In genomic region chr5:56737002-56737621, GRCh38 we compare ENCODE assay signal across 12 cellular contexts.
DNase-seq lines count a peak whose midpoint lies in the region; ATAC-seq and TF ChIP-seq lines count a peak whose summit lies in the region.
"Had no signal": no experiment of that assay in that cellular context is flagged by ENCODE, and none has a peak within 500 bp of the region (broad histone marks: within the 10 kb centered on the region; RNA-seq: fewer than 3 reads in every experiment).

No MANE protein-coding gene starts in this region.

- POLR2A ChIA-PET in CD4-positive, alpha-beta memory T cell (lab: Charles Lee; ENCODE audit: partially characterized antibody), result interaction anchor here (0.6 to 3.0 kb wide), 30 partner anchors 8 to 1024 kb away, joined by 3 to 28 read pairs (median 5); partner anchors contain the start of gene MAP3K1

- H3K4me1 ChIP-seq in CD4-positive, alpha-beta memory T cell (ENCODE audit: insufficient read depth, low read length), result peaks cover 55% of the 10 kb centered on the region

- no peaks in the 10 kb centered on the region for H3K9me3 ChIP-seq in CD4-positive, alpha-beta memory T cell (ENCODE audit: control insufficient read depth in 1 of 2, low read length in 2 of 2)
- H3K9me3 ChIP-seq: SJSA1 had no signal

- ATAC-seq in activated T-helper 17 cell treated with anti-CD3 and anti-CD28 coated beads, Interleukin-2, amount 50 U/mL, for 72 hours (replicated peaks), result peak; percentile 43
- ATAC-seq in memory B cell (ENCODE audit: low read depth) (no peak), HG03432 (IDR thresholded peaks at IDR 0.05; ENCODE audit: unreplicated experiment) (no peak)

- no peaks in the 10 kb centered on the region for H3K27me3 Mint-ChIP-seq in CD4-positive, alpha-beta memory T cell
- no peaks in the 10 kb centered on the region for H3K27me3 Mint-ChIP-seq in activated T-helper 17 cell treated with anti-CD3 and anti-CD28 coated beads, Interleukin-2, amount 50 U/mL, for 72 hours
- no peaks in the 10 kb centered on the region for H3K27me3 Mint-ChIP-seq in memory B cell

- peaks cover 39 to 68% (median 56%) of the 10 kb centered on the region in 4 donors for H3K4me1 Mint-ChIP-seq in CD4-positive, alpha-beta memory T cell
- peaks cover 36% of the 10 kb centered on the region for H3K4me1 Mint-ChIP-seq in activated T-helper 17 cell treated with anti-CD3 and anti-CD28 coated beads, Interleukin-2, amount 50 U/mL, for 72 hours
- peaks cover 47% of the 10 kb centered on the region for H3K4me1 Mint-ChIP-seq in memory B cell

- H3K27ac ChIP-seq in CD4-positive, alpha-beta memory T cell (ENCODE audit: low read depth, low read length), result peak overlapping the region; percentile 45
- H3K27ac ChIP-seq: SJSA1 had no signal

- no peak for TF ChIP-seq CTCF in GM20000 (IDR thresholded peaks at IDR 0.05; ENCODE audit: extremely low read depth, missing control alignments)

- no peaks in the 10 kb centered on the region for H3K27me3 ChIP-seq in CD4-positive, alpha-beta memory T cell (ENCODE audit: insufficient read depth, low read length)
- H3K27me3 ChIP-seq: SJSA1 had no signal

- peak overlapping the region in 7 of 8 donors; percentile 49 to 85 (median 74) for H3K4me3 Mint-ChIP-seq in CD4-positive, alpha-beta memory T cell
- peak overlapping the region; percentile 62 for H3K4me3 Mint-ChIP-seq in activated T-helper 17 cell treated with anti-CD3 and anti-CD28 coated beads, Interleukin-2, amount 50 U/mL, for 72 hours
- no peak overlapping the region for H3K4me3 Mint-ChIP-seq in memory B cell

- H3K36me3 Mint-ChIP-seq in CD4-positive, alpha-beta memory T cell, result no peaks in the 10 kb centered on the region
- H3K36me3 Mint-ChIP-seq in activated T-helper 17 cell treated with anti-CD3 and anti-CD28 coated beads, Interleukin-2, amount 50 U/mL, for 72 hours (ENCODE audit: low read depth), result no peaks in the 10 kb centered on the region
- H3K36me3 Mint-ChIP-seq in memory B cell, result no peaks in the 10 kb centered on the region

- H3K27ac Mint-ChIP-seq in CD4-positive, alpha-beta memory T cell, result peak overlapping the region; percentile 73 to 97 (median 94)
- peak overlapping the region; percentile 79 for H3K27ac Mint-ChIP-seq in activated T-helper 17 cell treated with anti-CD3 and anti-CD28 coated beads, Interleukin-2, amount 50 U/mL, for 72 hours
- peak overlapping the region; percentile 90 for H3K27ac Mint-ChIP-seq in memory B cell

- no peak overlapping the region for H3K4me3 ChIP-seq in CD4-positive, alpha-beta memory T cell (ENCODE audit: low read length in 2 of 2)
- H3K4me3 ChIP-seq: SJSA1 had no signal

- DNase-seq in CD4-positive, alpha-beta memory T cell, result no peak
- peak; percentile 92 to 95 for DNase-seq in Kasumi-1 (lab: John Stamatoyannopoulos, UW)
- DNase-seq in memory B cell (ENCODE audit: low spot score in 2 of 2), result no peak
- no peak for DNase-seq in SHP77 treated with DMSO at 0.1 percent for 48 hours (lab: John Stamatoyannopoulos, UW)
- no peak for DNase-seq in GM20000 (ENCODE audit: low spot score)
- DNase-seq in inferior parietal cortex (ENCODE audit: extremely low spot score), result no peak
- DNase-seq: amniotic stem cell, glutamatergic neuron, occipital lobe had no signal

- no peaks in the 10 kb centered on the region for H3K36me3 ChIP-seq in CD4-positive, alpha-beta memory T cell (ENCODE audit: insufficient read depth, low read length)
- H3K36me3 ChIP-seq: SJSA1 had no signal

- intact Hi-C loops in CD4-positive, alpha-beta memory T cell (cut with micrococcal nuclease), result loop anchor here (2.0 to 10.0 kb wide), 2 partner anchors 18 to 78 kb away; partner anchors contain the start of gene MAP3K1

- CTCF ChIA-PET in CD4-positive, alpha-beta memory T cell (lab: Charles Lee; ENCODE audit: partially characterized antibody), result interaction anchor here (1.1 to 2.1 kb wide), 9 partner anchors 9 to 145 kb away, joined by 3 to 6 read pairs (median 4); no protein-coding TSS in a partner anchor

- H3K9me3 Mint-ChIP-seq in CD4-positive, alpha-beta memory T cell, result peaks cover 0 to 2% (median 0%) of the 10 kb centered on the region in 8 donors
- H3K9me3 Mint-ChIP-seq in activated T-helper 17 cell treated with anti-CD3 and anti-CD28 coated beads, Interleukin-2, amount 50 U/mL, for 72 hours, result peaks cover 3% of the 10 kb centered on the region
- H3K9me3 Mint-ChIP-seq in memory B cell, result peaks cover 1% of the 10 kb centered on the region

Comparison
In these comparisons a context has a peak if more than half of its experiments do, and no peak if none do; other contexts are left out.
1. DNase-seq: peak in Kasumi-1 (2 of 2); none in CD4-positive, alpha-beta memory T cell (0 of 5), memory B cell (0 of 2), SHP77 treated with DMSO at 0.1 percent for 48 hours (single experiment), GM20000 (single experiment) and inferior parietal cortex (single experiment).
2. Peak in every context shown above with its lines, with median percentiles within 50 percentile points of each other: H3K27ac Mint-ChIP-seq.